ENCODE assay signal across 1 cellular context in the genomic region with DNA sequence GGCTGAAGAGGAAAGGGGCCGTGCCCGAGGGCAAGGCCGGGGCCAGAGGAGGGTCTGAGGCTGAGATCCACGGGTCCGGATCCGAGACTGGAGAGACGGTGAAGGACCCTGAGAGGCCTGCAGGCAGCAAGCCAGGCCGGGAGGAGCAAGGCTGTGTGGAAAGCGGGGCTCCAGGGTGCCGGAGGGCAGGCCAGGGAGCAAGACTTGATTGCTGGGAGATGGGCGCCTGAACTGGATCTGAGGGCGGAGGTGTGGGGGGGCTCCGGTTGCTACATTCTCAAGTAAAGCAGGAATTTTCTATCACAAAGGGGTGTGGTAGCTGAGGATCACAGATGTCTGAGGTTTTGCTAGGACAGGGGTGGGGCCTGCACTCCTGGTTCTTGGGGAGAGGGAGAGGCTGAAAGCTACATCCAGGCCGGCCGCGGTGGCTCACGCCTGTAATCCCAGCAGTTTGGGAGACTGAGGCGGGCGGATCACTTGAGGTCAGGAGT.
TF ChIP-seq lines count a peak whose summit lies in the region.

No MANE protein-coding gene starts in this region.

TF ChIP-seq in K562, 482 proteins besides CTCF, POLR2A, EP300 and RAD21:
- TF ChIP-seq, protein P1, sequence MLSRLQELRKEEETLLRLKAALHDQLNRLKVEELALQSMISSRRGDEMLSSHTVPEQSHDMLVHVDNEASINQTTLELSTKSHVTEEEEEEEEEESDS (CRISPR knock-in tag; IDR thresholded peaks at IDR 0.05): no peak
- TF ChIP-seq, protein P2, sequence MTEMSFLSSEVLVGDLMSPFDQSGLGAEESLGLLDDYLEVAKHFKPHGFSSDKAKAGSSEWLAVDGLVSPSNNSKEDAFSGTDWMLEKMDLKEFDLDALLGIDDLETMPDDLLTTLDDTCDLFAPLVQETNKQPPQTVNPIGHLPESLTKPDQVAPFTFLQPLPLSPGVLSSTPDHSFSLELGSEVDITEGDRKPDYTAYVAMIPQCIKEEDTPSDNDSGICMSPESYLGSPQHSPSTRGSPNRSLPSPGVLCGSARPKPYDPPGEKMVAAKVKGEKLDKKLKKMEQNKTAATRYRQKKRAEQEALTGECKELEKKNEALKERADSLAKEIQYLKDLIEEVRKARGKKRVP (CRISPR knock-in tag; IDR thresholded peaks at IDR 0.05): no peak
- TF ChIP-seq, protein P3, sequence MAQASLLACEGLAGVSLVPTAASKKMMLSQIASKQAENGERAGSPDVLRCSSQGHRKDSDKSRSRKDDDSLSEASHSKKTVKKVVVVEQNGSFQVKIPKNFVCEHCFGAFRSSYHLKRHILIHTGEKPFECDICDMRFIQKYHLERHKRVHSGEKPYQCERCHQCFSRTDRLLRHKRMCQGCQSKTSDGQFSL (CRISPR knock-in tag; IDR thresholded peaks at IDR 0.05): 0 out of 2 replicates have a peak, but pooled peaks have one; percentile 25
- TF ChIP-seq, protein P3 (tag; IDR thresholded peaks at IDR 0.05): no peak
- no peak for TF ChIP-seq RFX1 (IDR thresholded peaks at IDR 0.05)
- no peak for TF ChIP-seq ZNF77 (CRISPR knock-in tag; IDR thresholded peaks at IDR 0.05)
- no peak for TF ChIP-seq TSC22D4 (tag; IDR thresholded peaks at IDR 0.05)
- TF ChIP-seq, protein P4, sequence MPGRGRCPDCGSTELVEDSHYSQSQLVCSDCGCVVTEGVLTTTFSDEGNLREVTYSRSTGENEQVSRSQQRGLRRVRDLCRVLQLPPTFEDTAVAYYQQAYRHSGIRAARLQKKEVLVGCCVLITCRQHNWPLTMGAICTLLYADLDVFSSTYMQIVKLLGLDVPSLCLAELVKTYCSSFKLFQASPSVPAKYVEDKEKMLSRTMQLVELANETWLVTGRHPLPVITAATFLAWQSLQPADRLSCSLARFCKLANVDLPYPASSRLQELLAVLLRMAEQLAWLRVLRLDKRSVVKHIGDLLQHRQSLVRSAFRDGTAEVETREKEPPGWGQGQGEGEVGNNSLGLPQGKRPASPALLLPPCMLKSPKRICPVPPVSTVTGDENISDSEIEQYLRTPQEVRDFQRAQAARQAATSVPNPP (IDR thresholded peaks at IDR 0.05; ENCODE audit: borderline replicate concordance, insufficient read depth, insufficient read length): no peak
